23 cellular contexts compared by ENCODE assay signal in the genomic region with DNA sequence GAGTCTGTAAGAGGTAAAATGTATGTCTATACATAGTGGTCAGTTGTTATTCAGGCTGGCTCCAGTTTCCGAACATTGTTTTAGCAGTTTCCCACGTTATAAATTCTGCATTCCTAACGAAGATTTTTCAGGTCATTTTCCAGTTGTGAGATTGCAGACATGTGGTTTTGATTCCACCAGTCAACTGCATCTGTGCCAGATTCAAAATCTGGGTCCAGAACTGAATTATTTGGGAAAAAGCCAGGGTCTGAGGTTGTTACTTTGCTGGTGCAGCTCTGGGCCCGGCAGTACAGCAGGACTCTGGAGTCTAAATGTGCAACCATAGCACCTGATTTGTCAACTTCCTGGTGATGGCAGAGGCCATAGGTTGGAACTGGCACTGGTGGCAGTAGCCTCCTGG.
"Had no signal": no experiment of that assay in that cellular context is flagged by ENCODE, and none has a peak within 500 bp of the region (broad histone marks: within the 10 kb centered on the region; RNA-seq: fewer than 3 reads in every experiment).

No MANE protein-coding gene starts in this region.

- H3K27ac Mint-ChIP-seq: activated CD4-positive, alpha-beta T cell treated with anti-CD3 and anti-CD28 coated beads for 36 hours; activated CD8-positive, alpha-beta T cell treated with anti-CD3 and anti-CD28 coated beads for 36 hours; activated naive CD4-positive, alpha-beta T cell treated with anti-CD3 and anti-CD28 coated beads, Interleukin-2, amount 50 U/mL, for 24 hours; activated naive CD8-positive, alpha-beta T cell treated with anti-CD3 and anti-CD28 coated beads, Interleukin-2, amount 50 U/mL, for 24 hours; activated T-cell treated with anti-CD3 and anti-CD28 coated beads, Interleukin-2, amount 50 U/mL, for 24 hours; activated T-helper 1 cell treated with anti-CD3 and anti-CD28 coated beads, Interleukin-12 subunit alpha, Interleukin-12 subunit beta, Interleukin-2, Interleukin-4 antibody, amounts not matched to agents 30 ng/mL and 10 ng/mL and 1 ng/mL, durations not matched to agents 14 hours and 24 hours and 36 hours; brain had no signal

- H3K27ac ChIP-seq: VCaP had no signal

- H3K9me3 Mint-ChIP-seq: activated CD8-positive, alpha-beta T cell treated with anti-CD3 and anti-CD28 coated beads for 36 hours; activated naive CD4-positive, alpha-beta T cell treated with anti-CD3 and anti-CD28 coated beads, Interleukin-2, amount 50 U/mL, for 24 hours; activated naive CD8-positive, alpha-beta T cell treated with anti-CD3 and anti-CD28 coated beads, Interleukin-2, amount 50 U/mL, for 24 hours; activated T-cell treated with anti-CD3 and anti-CD28 coated beads, Interleukin-2, amount 50 U/mL, for 24 hours; activated T-helper 1 cell treated with anti-CD3 and anti-CD28 coated beads, Interleukin-12 subunit alpha, Interleukin-12 subunit beta, Interleukin-2, Interleukin-4 antibody, amounts not matched to agents 30 ng/mL and 10 ng/mL and 1 ng/mL, durations not matched to agents 14 hours and 24 hours and 36 hours; brain; central memory CD8-positive, alpha-beta T cell had no signal

- H3K4me3 Mint-ChIP-seq: activated CD4-positive, alpha-beta T cell treated with anti-CD3 and anti-CD28 coated beads for 36 hours; activated CD8-positive, alpha-beta T cell treated with anti-CD3 and anti-CD28 coated beads for 36 hours; activated naive CD4-positive, alpha-beta T cell treated with anti-CD3 and anti-CD28 coated beads, Interleukin-2, amount 50 U/mL, for 24 hours; activated naive CD8-positive, alpha-beta T cell treated with anti-CD3 and anti-CD28 coated beads, Interleukin-2, amount 50 U/mL, for 24 hours; activated T-cell treated with anti-CD3 and anti-CD28 coated beads, Interleukin-2, amount 50 U/mL, for 24 hours; activated T-helper 1 cell treated with anti-CD3 and anti-CD28 coated beads, Interleukin-12 subunit alpha, Interleukin-12 subunit beta, Interleukin-2, Interleukin-4 antibody, amounts not matched to agents 30 ng/mL and 10 ng/mL and 1 ng/mL, durations not matched to agents 14 hours and 24 hours and 36 hours; brain; central memory CD8-positive, alpha-beta T cell had no signal

- H3K36me3 Mint-ChIP-seq: activated naive CD4-positive, alpha-beta T cell treated with anti-CD3 and anti-CD28 coated beads, Interleukin-2, amount 50 U/mL, for 24 hours; brain had no signal

- H3K27me3 Mint-ChIP-seq: activated naive CD8-positive, alpha-beta T cell treated with anti-CD3 and anti-CD28 coated beads, Interleukin-2, amount 50 U/mL, for 24 hours; brain had no signal

- DNase-seq: activated CD4-positive, alpha-beta T cell treated with anti-CD3 and anti-CD28 coated beads for 36 hours; activated CD8-positive, alpha-beta T cell treated with anti-CD3 and anti-CD28 coated beads for 36 hours; activated effector memory CD4-positive, alpha-beta T cell treated with Interleukin-2 at 50 U/mL for 16 hours; activated naive CD4-positive, alpha-beta T cell; activated naive CD8-positive, alpha-beta T cell treated with anti-CD3 and anti-CD28 coated beads, Interleukin-2, amount 50 U/mL, for 24 hours; activated T-cell treated with anti-CD3 and anti-CD28 coated beads, Interleukin-2, amount 50 U/mL, for 24 hours; amygdala; Kasumi-1; KBM-7; NCI-H1105 treated with DMSO at 0.1 percent for 48 hours; NCI-H1436 treated with DMSO at 0.1 percent for 48 hours; NCI-H187; NCI-H2081 treated with DMSO at 0.1 percent for 48 hours; NCI-H446; NCI-H524; PC-3; SHP77 treated with DMSO at 0.1 percent for 48 hours; T-helper 2 cell had no signal

- ATAC-seq: activated CD4-positive, alpha-beta T cell treated with anti-CD3 and anti-CD28 coated beads for 36 hours; activated CD8-positive, alpha-beta T cell treated with anti-CD3 and anti-CD28 coated beads for 36 hours; activated naive CD8-positive, alpha-beta T cell treated with anti-CD3 and anti-CD28 coated beads, Interleukin-2, amount 50 U/mL, for 24 hours; PC-3 had no signal

- H3K4me1 Mint-ChIP-seq: activated CD4-positive, alpha-beta T cell treated with anti-CD3 and anti-CD28 coated beads for 36 hours; activated naive CD4-positive, alpha-beta T cell treated with anti-CD3 and anti-CD28 coated beads, Interleukin-2, amount 50 U/mL, for 24 hours; activated naive CD8-positive, alpha-beta T cell treated with anti-CD3 and anti-CD28 coated beads, Interleukin-2, amount 50 U/mL, for 24 hours; central memory CD8-positive, alpha-beta T cell had no signal
